In the genomic region with DNA sequence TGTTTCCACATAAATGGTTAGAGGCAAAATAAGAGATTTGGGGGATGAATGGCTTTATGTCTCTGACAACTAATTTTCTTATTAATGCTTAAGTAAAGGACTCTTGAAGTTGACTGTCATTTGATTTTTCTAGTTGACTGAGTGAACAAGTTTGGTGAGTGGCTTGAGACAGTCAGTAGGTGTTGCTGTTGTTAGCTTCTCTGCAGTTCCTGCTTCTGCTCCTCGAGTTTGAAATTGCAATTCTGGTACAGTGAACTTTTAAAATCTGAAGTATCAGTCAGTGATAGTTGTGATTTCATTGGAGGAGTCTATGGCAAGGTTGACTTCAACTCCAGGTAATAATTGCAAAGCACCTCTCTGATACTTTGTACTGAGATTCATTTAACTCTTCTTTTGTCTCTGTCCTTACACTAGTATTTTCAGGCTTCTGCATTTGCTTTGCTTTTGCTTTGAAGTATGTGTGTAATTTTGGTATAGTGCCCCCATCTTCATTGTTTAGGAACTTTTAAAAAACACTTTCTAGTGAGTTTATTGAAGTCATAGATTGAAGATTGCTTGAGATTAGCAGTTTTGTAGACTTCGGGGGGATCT, we compare ENCODE assay signal across 8 cellular contexts. TPM values are rescaled to one million over a fixed set of nuclear protein-coding genes. Genes with fewer than 3 reads are reported as not detected.
DNase-seq lines count a peak whose midpoint lies in the region; ATAC-seq, FAIRE-seq and TF ChIP-seq lines count a peak whose summit lies in the region.

No MANE protein-coding gene starts in this region.

- H3K9ac ChIP-seq in liver (ENCODE audit: low read depth in 1 of 2, low read length in 2 of 2), result peak overlapping the region in 1 of 2 donors; percentile 27

- H3K27me3 ChIP-seq in A673 (replicated peaks; ENCODE audit: insufficient read depth, low read depth, low read length, poor library complexity) (no peaks in the 10 kb centered on the region), liver (ENCODE audit: control insufficient read depth in 4 of 4, insufficient read depth in 4 of 4, low read length in 3 of 4) (no peaks in the 10 kb centered on the region)

- CTCF ChIA-PET in A673 (lab: Charles Lee), result interaction anchor here (0.5 to 1.7 kb wide), 3 partner anchors 81 to 966 kb away, joined by 3 to 7 read pairs (median 6); no protein-coding TSS in a partner anchor

- H3K4me1 ChIP-seq in A673 (ENCODE audit: insufficient read depth, low read length, poor library complexity, severe bottlenecking) (peaks cover 55% of the 10 kb centered on the region), liver (ENCODE audit: control insufficient read depth in 4 of 4, insufficient read depth in 4 of 4, low read length in 3 of 4) (peaks cover 0 to 47% (median 23%) of the 10 kb centered on the region in 4 donors)

- POLR2A ChIA-PET in A673 (lab: Charles Lee; ENCODE audit: low non-redundant PET), result no interaction called here

- H3K27ac ChIP-seq in A673 (ENCODE audit: low read depth, low read length, poor library complexity, severe bottlenecking) (no peak overlapping the region), liver (ENCODE audit: low read depth in 1 of 2, low read length in 2 of 2) (no peak overlapping the region)

- intact Hi-C loops in A673 (cut with micrococcal nuclease; ENCODE audit: unreplicated experiment), result loop anchor here (5.0 to 10.0 kb wide), 6 partner anchors 85 to 532 kb away; no protein-coding TSS in a partner anchor

- whole genome bisulfite sequencing in liver, result 38% methylated on average over 2 of the region's 2 CpGs

- H3K9me3 ChIP-seq in A673 (ENCODE audit: low read depth, low read length, poor library complexity, severe bottlenecking) (no peaks in the 10 kb centered on the region), liver (ENCODE audit: control insufficient read depth in 4 of 4, low read length in 3 of 4) (no peaks in the 10 kb centered on the region)

- peak; percentile 70 for DNase-seq in A673 (ENCODE audit: low spot score)
- peak; percentile 49 for DNase-seq in EL
- peak; percentile 22 for DNase-seq in NCI-H226
- peak; percentile 7 for DNase-seq in brain pericyte (ENCODE audit: low read depth, low spot score)
- peak; percentile 41 for DNase-seq in urothelium cell line (ENCODE audit: low spot score)

- BruUV-seq in A673 (replicated peaks; lab: Mats Ljungman, UMichigan), result no TSS peak

- H3K36me3 ChIP-seq in A673 (ENCODE audit: insufficient read depth, low read length, poor library complexity, severe bottlenecking), result no peaks in the 10 kb centered on the region
- no peaks in the 10 kb centered on the region for H3K36me3 ChIP-seq in liver (ENCODE audit: control insufficient read depth in 4 of 4, insufficient read depth in 3 of 4, low read depth in 1 of 4, low read length in 3 of 4)

- TF ChIP-seq CTCF in A673 (conservative IDR thresholded peaks at IDR 0.05; ENCODE audit: low read depth, low read length) (peak; percentile 70), liver (IDR thresholded peaks at IDR 0.05; ENCODE audit: low read depth, low read length, missing input control) (peak; percentile 47)

- ATAC-seq in HG03439 (IDR thresholded peaks at IDR 0.05; ENCODE audit: unreplicated experiment), result no peak
- ATAC-seq in HG02798 (IDR thresholded peaks at IDR 0.05; ENCODE audit: poor library complexity, unreplicated experiment), result no peak

- H3K4me3 ChIP-seq in A673 (ENCODE audit: low read depth, low read length, poor library complexity, severe bottlenecking), result peak overlapping the region; percentile 72
- no peak overlapping the region for H3K4me3 ChIP-seq in liver (ENCODE audit: low read depth in 1 of 3, low read length in 3 of 3)

- FAIRE-seq in urothelium cell line (lab: Jason Lieb, UNC), result no peak

- TF ChIP-seq RAD21 in liver (IDR thresholded peaks at IDR 0.05), result peak; percentile 89 to 90

TF ChIP-seq in liver, 16 proteins besides CTCF, POLR2A, EP300 and RAD21:
- peak in 1 of 2 donors; percentile 16 for TF ChIP-seq HNF4A (conservative IDR thresholded peaks at IDR 0.05)
- TF ChIP-seq, protein P1, sequence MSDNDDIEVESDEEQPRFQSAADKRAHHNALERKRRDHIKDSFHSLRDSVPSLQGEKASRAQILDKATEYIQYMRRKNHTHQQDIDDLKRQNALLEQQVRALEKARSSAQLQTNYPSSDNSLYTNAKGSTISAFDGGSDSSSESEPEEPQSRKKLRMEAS (IDR thresholded peaks at IDR 0.05), result no peak

RNA-seq across cellular contexts. Expression of a gene that starts 2.5 kb away (rescaled TPM):
- 81.0 and 84.2 TPM in 2 replicates for total RNA-seq in A673 (2021)
- total RNA-seq in liver, result 10 to 100 TPM; 11.1 to 30.2 TPM
- 10 to 100 TPM; 12.3 to 18.0 TPM for polyA plus RNA-seq in liver

Comparison
In these comparisons a context has a peak if more than half of its experiments do, and no peak if none do; other contexts are left out.
1. DNase-seq: peak in every context shown above with its lines; median percentile 70 in A673; 49 in EL; 41 in urothelium cell line; 22 in NCI-H226; 7 in brain pericyte.